Comparison of ENCODE assay signal across 16 cellular contexts in genomic region chr14:68591786-68592185, GRCh38.
"Had no signal": no experiment of that assay in that cellular context is flagged by ENCODE, and none has a peak within 500 bp of the region (broad histone marks: within the 10 kb centered on the region; RNA-seq: fewer than 3 reads in every experiment).

No MANE protein-coding gene starts in this region.

- H3K36me3 ChIP-seq: ascending aorta, left ventricle myocardium inferior, right lobe of liver had no signal

- H3K36me3 Mint-ChIP-seq: natural killer cell; stimulated activated memory B cell treated with anti-CD40 and anti-IgM and Interleukin-4, amounts not matched to agents 10 μg/mL and 1 μg/mL and 100 μg/mL, for 72 hours had no signal

- H3K9me3 ChIP-seq: ascending aorta, left ventricle myocardium inferior, right lobe of liver had no signal

- H3K27ac ChIP-seq: ascending aorta, coronary artery, left ventricle myocardium inferior, right lobe of liver had no signal

- H3K4me3 ChIP-seq: ascending aorta, coronary artery, left ventricle myocardium inferior, right lobe of liver had no signal

- H3K27ac Mint-ChIP-seq: activated B cell treated with CpG ODN at 0.5 μM for 24 hours; activated CD8-positive, alpha-beta T cell treated with anti-CD3 and anti-CD28 coated beads for 36 hours; natural killer cell; T-helper 2 cell treated with Interferon-gamma antibody and Interleukin-4, amounts not matched to agents 5 μg/mL and 100 μg/mL, for 36 hours had no signal

- DNase-seq: activated B cell treated with CpG ODN at 0.5 μM for 24 hours; activated CD4-positive, alpha-beta T cell treated with anti-CD3 and anti-CD28 coated beads for 48 hours; activated CD8-positive, alpha-beta T cell treated with anti-CD3 and anti-CD28 coated beads for 36 hours; activated naive CD4-positive, alpha-beta T cell treated with anti-CD3 and anti-CD28 coated beads, Interleukin-2, amount 50 U/mL, for 16 hours; activated T-cell treated with anti-CD3 and anti-CD28 coated beads, Interleukin-2, amount 50 U/mL, for 1 hour; erythroblast; kidney; left ventricle myocardium inferior; natural killer cell; nucleus accumbens; stimulated activated CD4-positive, alpha-beta T cell treated with anti-CD3 and anti-CD28 coated beads, Interleukin-4, amount 100 ng/mL, for 24 hours had no signal

- H3K27me3 ChIP-seq: ascending aorta, right lobe of liver had no signal

- H3K9me3 Mint-ChIP-seq: activated B cell treated with CpG ODN at 0.5 μM for 24 hours; activated CD8-positive, alpha-beta T cell treated with anti-CD3 and anti-CD28 coated beads for 36 hours; natural killer cell; stimulated activated memory B cell treated with anti-CD40 and anti-IgM and Interleukin-4, amounts not matched to agents 10 μg/mL and 1 μg/mL and 100 μg/mL, for 72 hours had no signal

- H3K27me3 Mint-ChIP-seq: activated B cell treated with CpG ODN at 0.5 μM for 24 hours; activated CD8-positive, alpha-beta T cell treated with anti-CD3 and anti-CD28 coated beads for 36 hours; stimulated activated memory B cell treated with anti-CD40 and anti-IgM and Interleukin-4, amounts not matched to agents 10 μg/mL and 1 μg/mL and 100 μg/mL, for 72 hours had no signal

- H3K4me1 ChIP-seq: right lobe of liver had no signal

- H3K4me3 Mint-ChIP-seq: activated B cell treated with CpG ODN at 0.5 μM for 24 hours; activated CD8-positive, alpha-beta T cell treated with anti-CD3 and anti-CD28 coated beads for 36 hours; natural killer cell; stimulated activated memory B cell treated with anti-CD40 and anti-IgM and Interleukin-4, amounts not matched to agents 10 μg/mL and 1 μg/mL and 100 μg/mL, for 72 hours; T-helper 2 cell treated with Interferon-gamma antibody and Interleukin-4, amounts not matched to agents 5 μg/mL and 100 μg/mL, for 36 hours had no signal

- ATAC-seq: activated CD8-positive, alpha-beta T cell treated with anti-CD3 and anti-CD28 coated beads for 36 hours; natural killer cell; right lobe of liver; stimulated activated memory B cell treated with anti-CD40 and anti-IgM and Interleukin-4, amounts not matched to agents 10 μg/mL and 1 μg/mL and 100 μg/mL, for 72 hours had no signal
